Comparison of ENCODE assay signal across 1 cellular context in genomic region chr15:74317820-74318375, GRCh38.
TF ChIP-seq lines count a peak whose summit lies in the region.

No MANE protein-coding gene starts in this region.

TF ChIP-seq in WTC11, 78 proteins besides CTCF, POLR2A, EP300 and RAD21 (continued from another document):
- TF ChIP-seq HMGXB4 (CRISPR knock-in tag; IDR thresholded peaks at IDR 0.05) (no peak), OVOL2 (CRISPR knock-in tag; IDR thresholded peaks at IDR 0.05; ENCODE audit: borderline replicate concordance) (no peak), FOXP1 (CRISPR knock-in tag; IDR thresholded peaks at IDR 0.05; ENCODE audit: borderline replicate concordance) (no peak), TP53 (CRISPR knock-in tag; IDR thresholded peaks at IDR 0.05) (no peak), ZNF532 (CRISPR knock-in tag; IDR thresholded peaks at IDR 0.05; ENCODE audit: borderline replicate concordance) (no peak), AFF4 (CRISPR knock-in tag; IDR thresholded peaks at IDR 0.05; ENCODE audit: borderline replicate concordance) (no peak), JAZF1 (CRISPR knock-in tag; IDR thresholded peaks at IDR 0.05) (no peak), ZNF671 (CRISPR knock-in tag; IDR thresholded peaks at IDR 0.05) (no peak), NFYB (CRISPR knock-in tag; conservative IDR thresholded peaks at IDR 0.05; ENCODE audit: low read depth) (no peak)
- TF ChIP-seq, protein P1, sequence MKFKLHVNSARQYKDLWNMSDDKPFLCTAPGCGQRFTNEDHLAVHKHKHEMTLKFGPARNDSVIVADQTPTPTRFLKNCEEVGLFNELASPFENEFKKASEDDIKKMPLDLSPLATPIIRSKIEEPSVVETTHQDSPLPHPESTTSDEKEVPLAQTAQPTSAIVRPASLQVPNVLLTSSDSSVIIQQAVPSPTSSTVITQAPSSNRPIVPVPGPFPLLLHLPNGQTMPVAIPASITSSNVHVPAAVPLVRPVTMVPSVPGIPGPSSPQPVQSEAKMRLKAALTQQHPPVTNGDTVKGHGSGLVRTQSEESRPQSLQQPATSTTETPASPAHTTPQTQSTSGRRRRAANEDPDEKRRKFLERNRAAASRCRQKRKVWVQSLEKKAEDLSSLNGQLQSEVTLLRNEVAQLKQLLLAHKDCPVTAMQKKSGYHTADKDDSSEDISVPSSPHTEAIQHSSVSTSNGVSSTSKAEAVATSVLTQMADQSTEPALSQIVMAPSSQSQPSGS (CRISPR knock-in tag; IDR thresholded peaks at IDR 0.05; ENCODE audit: borderline replicate concordance, low read depth): no peak
